1 cellular context compared by ENCODE assay signal in genomic region chr6:12592634-12593033, GRCh38.
TF ChIP-seq lines count a peak whose summit lies in the region.

No MANE protein-coding gene starts in this region.

TF ChIP-seq in H1, 55 proteins besides CTCF, POLR2A, EP300 and RAD21 (continued from another document):
- no peak for TF ChIP-seq CHD7 (IDR thresholded peaks at IDR 0.05; ENCODE audit: insufficient replicate concordance, low read length)
